ENCODE assay signal across 8 cellular contexts in genomic region chr6:82712826-82713225, GRCh38.
A peak's percentile ranks its signal among the peaks of the same experiment; 100 is the strongest.
DNase-seq lines count a peak whose midpoint lies in the region; ATAC-seq, FAIRE-seq and TF ChIP-seq lines count a peak whose summit lies in the region.

No MANE protein-coding gene starts in this region.

- H3K18ac ChIP-seq in H9 (ENCODE audit: insufficient read length, low read depth, low read length), result no peak overlapping the region

- no peak overlapping the region for H3K56ac ChIP-seq in H9 (ENCODE audit: insufficient read length, low read depth, low read length)

- no peaks in the 10 kb centered on the region for H3K79me1 ChIP-seq in H9 (ENCODE audit: insufficient read depth, low read depth, low read length, poor library complexity, severe bottlenecking)

- no peak overlapping the region for H2BK12ac ChIP-seq in H9 (ENCODE audit: insufficient read length, low read depth, low read length)

- H3K14ac ChIP-seq in H9 (ENCODE audit: insufficient read depth, low read length), result no peak overlapping the region

- WGBS in H9 (ENCODE audit: extremely low coverage, insufficient read length, low lambda C conversion rate), result no CpG with 5 or more reads among the region's 1 CpG

- H3K79me2 ChIP-seq in H9 (ENCODE audit: insufficient read depth, low read length) (no peaks in the 10 kb centered on the region), PC-3 (ENCODE audit: low read length) (no peaks in the 10 kb centered on the region)

- H3K4me3 Mint-ChIP-seq in H9, result no peak overlapping the region

- peak; percentile 25 for FAIRE-seq in D721Med (lab: Jason Lieb, UNC)

- no peaks in the 10 kb centered on the region for H3K23me2 ChIP-seq in H9 (ENCODE audit: insufficient read length, low read depth, low read length, poor library complexity, severe bottlenecking)

- peak; percentile 19 for TF ChIP-seq CTCF in D721Med (IDR thresholded peaks at IDR 0.05; ENCODE audit: insufficient read depth, missing control alignments)
- TF ChIP-seq CTCF in H9 (conservative IDR thresholded peaks at IDR 0.05), result peak; percentile 68
- TF ChIP-seq CTCF in PC-3 (conservative IDR thresholded peaks at IDR 0.05; ENCODE audit: low read depth, low read length), result peak; percentile 65
- TF ChIP-seq CTCF in foreskin keratinocyte (conservative IDR thresholded peaks at IDR 0.05), result peak; percentile 62
- TF ChIP-seq CTCF in omental fat pad (IDR thresholded peaks at IDR 0.05), result no peak

- no peak overlapping the region for H2BK5ac ChIP-seq in H9 (ENCODE audit: insufficient read length, low read length)

- no TSS peak for BruUV-seq in PC-3 (replicated peaks; lab: Mats Ljungman, UMichigan)

- H3K4me2 ChIP-seq in H9 (ENCODE audit: insufficient read depth, insufficient read length, low read length) (no peak overlapping the region), PC-3 (ENCODE audit: low read length) (no peak overlapping the region)

- H3K4me1 Mint-ChIP-seq in H9, result peaks cover 0 to 5% of the 10 kb centered on the region in 2 experiments; a peak in 2 of 4 replicates

- H2BK20ac ChIP-seq in H9 (ENCODE audit: low read depth, low read length, poor library complexity, severe bottlenecking), result no peak overlapping the region

- H3K23ac ChIP-seq in H9 (ENCODE audit: insufficient read length, low read depth, low read length), result no peak overlapping the region

- no peaks in the 10 kb centered on the region for H3K27me3 ChIP-seq in H9 (ENCODE audit: insufficient read depth, low read length)
- no peaks in the 10 kb centered on the region for H3K27me3 ChIP-seq in PC-3 (ENCODE audit: low read length)
- H3K27me3 ChIP-seq in foreskin keratinocyte, result no peaks in the 10 kb centered on the region

- no peak overlapping the region for H2BK120ac ChIP-seq in H9 (ENCODE audit: low read depth, low read length, poor library complexity, severe bottlenecking)

- H4K91ac ChIP-seq in H9 (ENCODE audit: insufficient read length, low read depth, low read length), result no peak overlapping the region

- H3K9me3 Mint-ChIP-seq in H9, result peaks cover 36 to 44% of the 10 kb centered on the region in 2 experiments

- no peak overlapping the region for H2BK15ac ChIP-seq in H9 (ENCODE audit: low read depth, low read length)

- POLR2A ChIA-PET in PC-3 (lab: Charles Lee; ENCODE audit: unreplicated experiment), result interaction anchor here (0.6 kb wide), 1 partner anchor 234 kb away, joined by 5 read pairs; no protein-coding TSS in a partner anchor

- peaks cover 15% of the 10 kb centered on the region for H3K9me3 ChIP-seq in H9 (ENCODE audit: control insufficient read depth, low read depth, low read length)
- no peaks in the 10 kb centered on the region for H3K9me3 ChIP-seq in PC-3 (ENCODE audit: low read length)

- H3K9me2 ChIP-seq in PC-3 (replicated peaks; ENCODE audit: low read length), result no peaks in the 10 kb centered on the region

- H4K20me1 ChIP-seq in H9 (ENCODE audit: control insufficient read depth, insufficient read depth, insufficient read length) (no peaks in the 10 kb centered on the region), PC-3 (ENCODE audit: low read length) (no peaks in the 10 kb centered on the region)

- H3K27me3 Mint-ChIP-seq in H9 (ENCODE audit: low read depth), result peaks cover 2% of the 10 kb centered on the region

- peaks cover 19 to 38% (median 20%) of the 10 kb centered on the region in 3 experiments for H3K36me3 Mint-ChIP-seq in H9 (ENCODE audit: insufficient read depth in 1 of 3, low read depth in 3 of 3)

- H4K5ac ChIP-seq in H9 (ENCODE audit: insufficient read length, low read depth, low read length), result no peak overlapping the region

- H2AFZ ChIP-seq in H9 (ENCODE audit: low read length), result no peak overlapping the region
- no peak overlapping the region for H2AFZ ChIP-seq in PC-3 (ENCODE audit: low read length)

- H2AK5ac ChIP-seq in H9 (ENCODE audit: insufficient read length, low read length), result no peak overlapping the region

- H3K9ac ChIP-seq in H9 (ENCODE audit: extremely low read depth, insufficient read length, low read length) (no peak overlapping the region), PC-3 (ENCODE audit: low read length) (no peak overlapping the region)

- no peaks in the 10 kb centered on the region for H3F3A ChIP-seq in PC-3 (ENCODE audit: low read length, unreplicated experiment)

- ATAC-seq in PC-3 (no peak), foreskin keratinocyte (no peak), HG02588 (IDR thresholded peaks at IDR 0.05; ENCODE audit: unreplicated experiment) (no peak), omental fat pad (ENCODE audit: low FRiP score) (no peak), HG03039 (IDR thresholded peaks at IDR 0.05; ENCODE audit: unreplicated experiment) (no peak)

- DNase-seq in D721Med (ENCODE audit: insufficient read length, low spot score) (no peak), H9 (no peak), PC-3 (peak; percentile 23), foreskin keratinocyte (peak in 1 of 2 donors; percentile 2), hepatic stellate cell (ENCODE audit: low spot score) (no peak), omental fat pad (ENCODE audit: low spot score) (no peak)

- H3K4me1 ChIP-seq in H9 (ENCODE audit: insufficient read depth, low read length) (no peaks in the 10 kb centered on the region), PC-3 (ENCODE audit: insufficient read depth, low read length) (no peaks in the 10 kb centered on the region), foreskin keratinocyte (no peaks in the 10 kb centered on the region)

- H3K4me3 ChIP-seq in PC-3 (ENCODE audit: low read length), result no peak overlapping the region

- CTCF ChIA-PET in PC-3 (lab: Charles Lee), result interaction anchor here (0.6 kb wide), 1 partner anchor 52 kb away, joined by 4 read pairs; no protein-coding TSS in a partner anchor

- no peak overlapping the region for H3K4ac ChIP-seq in H9 (ENCODE audit: low read depth, low read length)

- no peak overlapping the region for H4K8ac ChIP-seq in H9 (replicated peaks; ENCODE audit: insufficient read length, low read depth, low read length)

- no peak overlapping the region for H3K27ac Mint-ChIP-seq in H9

- intact Hi-C loops in PC-3 (cut with micrococcal nuclease), result loop anchor here (5.0 kb wide), 1 partner anchor 344 kb away; no protein-coding TSS in a partner anchor

- no peak overlapping the region for H3T11ph ChIP-seq in H9 (ENCODE audit: low read length)

- no peaks in the 10 kb centered on the region for H3K36me3 ChIP-seq in PC-3 (ENCODE audit: low read depth, low read length)

- H3K27ac ChIP-seq in H9 (ENCODE audit: insufficient read length, low read depth, low read length), result no peak overlapping the region
- no peak overlapping the region for H3K27ac ChIP-seq in PC-3 (ENCODE audit: low read length)
- H3K27ac ChIP-seq in foreskin keratinocyte, result no peak overlapping the region

Comparison
In these comparisons a context has a peak if more than half of its experiments do, and no peak if none do; other contexts are left out.
1. CTCF ChIP-seq: peak in D721Med (single experiment), H9 (single experiment), PC-3 (single experiment) and foreskin keratinocyte (single experiment); none in omental fat pad (0 of 3).